28 cellular contexts compared by ENCODE assay signal in genomic region chr3:124658270-124658669, GRCh38.
"Had no signal": no experiment of that assay in that cellular context is flagged by ENCODE, and none has a peak within 500 bp of the region (broad histone marks: within the 10 kb centered on the region; RNA-seq: fewer than 3 reads in every experiment).

No MANE protein-coding gene starts in this region.

- H3K4me1 ChIP-seq: colonic mucosa, foreskin keratinocyte, gastroesophageal sphincter, left lung, testis, tibial artery, upper lobe of left lung, uterus had no signal

- H3K4me3 ChIP-seq: colonic mucosa, esophagus muscularis mucosa, gastroesophageal sphincter, heart left ventricle, hepatocyte, left lung, ovary, psoas muscle, skin epidermis, spleen, testis, tibial artery, upper lobe of left lung, uterus had no signal

- ATAC-seq: foreskin keratinocyte; gastroesophageal sphincter; heart left ventricle; left cardiac atrium; left lung; psoas muscle; right cardiac atrium; stimulated activated naive B cell treated with anti-CD40 and anti-IgM and Interleukin-4, amounts not matched to agents 10 μg/mL and 1 μg/mL and 100 μg/mL, for 72 hours had no signal

- H3K27ac Mint-ChIP-seq: dendritic cell treated with granulocyte-macrophage colony-stimulating factor and Interleukin-4, amounts not matched to agents 40 ng/mL and 50 ng/mL, for 4 days; endodermal cell; naive B cell had no signal

- H3K36me3 Mint-ChIP-seq: naive B cell had no signal

- FAIRE-seq: endothelial cell of umbilical vein, islet of Langerhans had no signal

- H3K4me3 Mint-ChIP-seq: central memory CD8-positive, alpha-beta T cell; dendritic cell treated with granulocyte-macrophage colony-stimulating factor and Interleukin-4, amounts not matched to agents 40 ng/mL and 50 ng/mL, for 4 days; endodermal cell; naive B cell; stimulated activated naive B cell treated with anti-CD40 and anti-IgM and Interleukin-4, amounts not matched to agents 10 μg/mL and 1 μg/mL and 100 μg/mL, for 72 hours had no signal

- H3K4me1 Mint-ChIP-seq: central memory CD8-positive, alpha-beta T cell; endodermal cell had no signal

- H3K9me3 Mint-ChIP-seq: central memory CD8-positive, alpha-beta T cell; dendritic cell treated with granulocyte-macrophage colony-stimulating factor and Interleukin-4, amounts not matched to agents 40 ng/mL and 50 ng/mL, for 4 days; endodermal cell; naive B cell; stimulated activated naive B cell treated with anti-CD40 and anti-IgM and Interleukin-4, amounts not matched to agents 10 μg/mL and 1 μg/mL and 100 μg/mL, for 72 hours had no signal

- H3K27me3 ChIP-seq: colonic mucosa, esophagus muscularis mucosa, gastroesophageal sphincter, heart left ventricle, hepatocyte, left lung, ovary, spleen, testis, tibial artery, upper lobe of left lung, uterus had no signal

- DNase-seq: colonic mucosa; effector CD8-positive, alpha-beta T cell; endodermal cell; foreskin keratinocyte; heart left ventricle; left cardiac atrium; left lung; naive B cell; occipital lobe; ovary; posterior cingulate gyrus; psoas muscle; right cardiac atrium; spleen; stimulated activated naive B cell treated with anti-CD40 and anti-IgM and Interleukin-4, amounts not matched to agents 10 μg/mL and 1 μg/mL and 100 μg/mL, for 72 hours; substantia nigra; testis; tibial artery; upper lobe of left lung; uterus had no signal

- H3K79me2 ChIP-seq: hepatocyte had no signal

- H3K9me3 ChIP-seq: colonic mucosa, esophagus muscularis mucosa, gastroesophageal sphincter, heart left ventricle, left lung, ovary, psoas muscle, spleen, testis, tibial artery, upper lobe of left lung, uterus had no signal

- H3K4me2 ChIP-seq: hepatocyte had no signal

- H3K27ac ChIP-seq: colonic mucosa, esophagus muscularis mucosa, foreskin keratinocyte, gastroesophageal sphincter, heart left ventricle, hepatocyte, left lung, ovary, psoas muscle, skin epidermis, spleen, testis, tibial artery, upper lobe of left lung, uterus had no signal

- H2AFZ ChIP-seq: hepatocyte had no signal

- H3K36me3 ChIP-seq: colonic mucosa, ovary, uterus had no signal
